Comparison of ENCODE assay signal across 16 cellular contexts in the genomic region with DNA sequence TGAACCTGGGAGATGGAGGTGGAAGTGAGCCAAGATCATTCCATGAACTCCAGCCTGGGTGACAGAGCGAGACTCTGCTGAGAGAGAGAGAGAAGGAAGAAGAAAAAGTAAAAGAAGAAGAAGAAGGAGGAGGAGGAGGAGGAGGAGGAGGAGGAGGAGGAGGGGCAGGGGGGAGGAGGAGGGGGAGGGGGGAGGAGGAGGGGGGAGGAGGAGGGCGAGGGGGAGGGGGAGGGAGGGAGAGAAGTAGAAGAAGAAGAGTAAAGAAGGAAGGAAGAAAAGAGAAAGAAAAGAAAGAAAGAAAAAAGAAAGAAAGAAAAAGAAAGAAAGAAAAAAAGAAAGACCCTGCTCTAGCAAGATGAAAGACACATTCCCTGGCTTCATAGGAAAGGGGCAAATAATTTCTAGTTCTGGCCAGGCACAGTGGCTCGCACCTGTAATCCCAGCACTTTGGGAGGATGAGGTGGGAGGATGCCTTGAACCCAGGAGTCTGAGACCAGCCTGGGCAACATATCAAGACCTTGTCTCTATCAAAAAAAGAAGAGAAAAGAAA. TPM values are rescaled to one million over a fixed set of nuclear protein-coding genes. Genes with fewer than 3 reads are reported as not detected.
DNase-seq lines count a peak whose midpoint lies in the region; ATAC-seq, FAIRE-seq and TF ChIP-seq lines count a peak whose summit lies in the region.
"Had no signal": no experiment of that assay in that cellular context is flagged by ENCODE, and none has a peak within 500 bp of the region (broad histone marks: within the 10 kb centered on the region; RNA-seq: fewer than 3 reads in every experiment).

No MANE protein-coding gene starts in this region.

- H2AFZ ChIP-seq in GM12878 (ENCODE audit: control insufficient read depth, low read depth, low read length), result peak overlapping the region; percentile 85; the same call in 1 of the 2 replicates

- H3K36me3 Mint-ChIP-seq in activated CD4-positive, alpha-beta T cell treated with anti-CD3 and anti-CD28 coated beads for 36 hours (ENCODE audit: low read depth), result no peaks in the 10 kb centered on the region
- no peaks in the 10 kb centered on the region for H3K36me3 Mint-ChIP-seq in progenitor cell of endocrine pancreas (ENCODE audit: insufficient read depth)

- H3K79me2 ChIP-seq in GM12878 (ENCODE audit: control insufficient read depth, insufficient read depth, low read length), result no peaks in the 10 kb centered on the region

- H3K9me3 ChIP-seq in KOPT-K1 (ENCODE audit: insufficient read depth, low read length, poor library complexity, severe bottlenecking) (no peaks in the 10 kb centered on the region), GM12878 (replicated peaks; ENCODE audit: control insufficient read depth, insufficient read depth, low read length) (no peaks in the 10 kb centered on the region), prostate gland (no peaks in the 10 kb centered on the region)
- H3K9me3 ChIP-seq: heart right ventricle, uterus had no signal

- H3K4me3 ChIP-seq in GM12878 (no peak overlapping the region), skin epidermis (no peak overlapping the region), prostate gland (no peak overlapping the region)
- H3K4me3 ChIP-seq: uterus had no signal

- in situ Hi-C loops in GM12878 (cut with MboI), result no loop called here

- TF ChIP-seq CTCF in GM12878 (IDR thresholded peaks at IDR 0.05 in 2 of 3, conservative IDR thresholded peaks at IDR 0.05 in 1 of 3; ENCODE audit: control insufficient read depth in 2 of 3, extremely low read depth in 1 of 3, insufficient read depth in 1 of 3, low read depth in 3 of 3, low read length in 3 of 3), result no peak
- TF ChIP-seq CTCF in prostate gland (IDR thresholded peaks at IDR 0.05), result no peak
- TF ChIP-seq CTCF in progenitor cell of endocrine pancreas (IDR thresholded peaks at IDR 0.05; ENCODE audit: unreplicated experiment), result no peak

- POLR2A ChIA-PET in activated CD4-positive, alpha-beta T cell treated with anti-CD3 and anti-CD28 coated beads for 36 hours (lab: Charles Lee), result interaction anchor here (0.6 to 4.6 kb wide), 7 partner anchors 8 to 282 kb away, joined by 3 to 27 read pairs (median 7); a partner anchor contains a TSS
- POLR2A ChIA-PET in GM12878 (lab: Charles Lee), result interaction anchor here (1.2 to 2.9 kb wide), 2 partner anchors 23 to 141 kb away, joined by 4 to 11 read pairs; a partner anchor contains a TSS

- RAD21 ChIA-PET in GM12878 (lab: Charles Lee; ENCODE audit: unreplicated experiment), result interaction anchor here (1.3 to 2.9 kb wide), 4 partner anchors 8 to 27 kb away, joined by 3 to 14 read pairs (median 10); a partner anchor contains a TSS

- TF ChIP-seq RAD21 in GM12878 (IDR thresholded peaks at IDR 0.05; ENCODE audit: insufficient read depth, low read depth, low read length), result no peak

- H3K27ac Mint-ChIP-seq in activated CD4-positive, alpha-beta T cell treated with anti-CD3 and anti-CD28 coated beads for 36 hours, result peak overlapping the region; percentile 97
- H3K27ac Mint-ChIP-seq in progenitor cell of endocrine pancreas, result no peak overlapping the region

- SMC1A ChIA-PET in GM12878 (lab: Charles Lee; ENCODE audit: uncharacterized antibody, unreplicated experiment), result interaction anchor here (1.1 to 1.8 kb wide), 4 partner anchors 20 to 268 kb away, joined by 3 to 8 read pairs (median 4); a partner anchor contains a TSS

- H3K4me1 Mint-ChIP-seq in activated CD4-positive, alpha-beta T cell treated with anti-CD3 and anti-CD28 coated beads for 36 hours, result peaks cover 82% of the 10 kb centered on the region
- H3K4me1 Mint-ChIP-seq in progenitor cell of endocrine pancreas (ENCODE audit: low read depth), result no peaks in the 10 kb centered on the region

- no peaks in the 10 kb centered on the region for H3K9me3 Mint-ChIP-seq in activated CD4-positive, alpha-beta T cell treated with anti-CD3 and anti-CD28 coated beads for 36 hours (ENCODE audit: low read depth)
- H3K9me3 Mint-ChIP-seq in progenitor cell of endocrine pancreas (ENCODE audit: low read depth), result no peaks in the 10 kb centered on the region

- no peak for DNase-seq in activated CD4-positive, alpha-beta T cell treated with anti-CD3 and anti-CD28 coated beads for 36 hours
- no peak for DNase-seq in activated CD4-positive, alpha-beta T cell treated with anti-CD3 and anti-CD28 coated beads, Interleukin-2, amount 50 U/mL, for 48 hours
- DNase-seq in GM12878 (ENCODE audit: low read depth, low spot score) (no peak), prostate gland (ENCODE audit: low spot score) (no peak), progenitor cell of endocrine pancreas (ENCODE audit: low spot score, unreplicated experiment) (no peak)
- DNase-seq: MM.1S, NCI-H774, uterus had no signal

- TF ChIP-seq POLR2A in GM12878 (IDR thresholded peaks at IDR 0.05; ENCODE audit: low read depth, low read length) (no peak), prostate gland (IDR thresholded peaks at IDR 0.05) (no peak)

- no peak for FAIRE-seq in GM12878 (lab: Jason Lieb, UNC)
- FAIRE-seq: A204.1 had no signal

- no peak for TF ChIP-seq EP300 in GM12878 (IDR thresholded peaks at IDR 0.05; ENCODE audit: borderline replicate concordance in 1 of 2, control insufficient read depth in 1 of 2, low read depth in 2 of 2, low read length in 2 of 2)

- no peaks in the 10 kb centered on the region for H4K20me1 ChIP-seq in GM12878 (ENCODE audit: control insufficient read depth, insufficient read depth)

- peak overlapping the region; percentile 83; the same call in 1 of the 2 replicates for H3K4me2 ChIP-seq in GM12878 (ENCODE audit: control insufficient read depth, insufficient read depth)

- CTCF ChIA-PET in activated CD4-positive, alpha-beta T cell treated with anti-CD3 and anti-CD28 coated beads for 36 hours (lab: Charles Lee), result interaction anchor here (0.9 to 2.4 kb wide), 4 partner anchors 20 to 267 kb away, joined by 3 to 6 read pairs (median 6); no protein-coding TSS in a partner anchor
- CTCF ChIA-PET in GM12878 (lab: Yijun Ruan, JAX), result interaction anchor here (1.3 kb wide), 2 partner anchors 14 to 279 kb away, joined by 3 to 4 read pairs; no protein-coding TSS in a partner anchor

- WGBS in GM12878 (ENCODE audit: insufficient coverage, insufficient replicate concordance, low lambda C conversion rate, missing lambda C conversion rate), result 97% methylated on average over 2 of the region's 3 CpGs
- WGBS in prostate gland, result 83% methylated on average over 2 of the region's 3 CpGs

- H3K27me3 ChIP-seq in GM12878 (replicated peaks in 1 of 2; ENCODE audit: control insufficient read depth in 2 of 2, insufficient read depth in 2 of 2, low read length in 1 of 2) (no peaks in the 10 kb centered on the region), prostate gland (replicated peaks; ENCODE audit: insufficient read depth) (no peaks in the 10 kb centered on the region)
- H3K27me3 ChIP-seq: uterus had no signal

- intact Hi-C loops in activated CD4-positive, alpha-beta T cell treated with anti-CD3 and anti-CD28 coated beads for 36 hours (cut with DNase I, micrococcal nuclease), result loop anchor here in 1 of 2 experiments (2.0 kb wide), 1 partner anchor 244 kb away; no protein-coding TSS in a partner anchor
- intact Hi-C loops in GM12878 (cut with micrococcal nuclease; ENCODE audit: unreplicated experiment) (no loop called here), prostate gland (cut with DNase I) (no loop called here)

- no peaks in the 10 kb centered on the region for H3K27me3 Mint-ChIP-seq in activated CD4-positive, alpha-beta T cell treated with anti-CD3 and anti-CD28 coated beads for 36 hours
- peaks cover 8% of the 10 kb centered on the region for H3K27me3 Mint-ChIP-seq in progenitor cell of endocrine pancreas

- no peaks in the 10 kb centered on the region for H3K36me3 ChIP-seq in KOPT-K1 (ENCODE audit: insufficient read depth, low read length)
- H3K36me3 ChIP-seq in GM12878 (ENCODE audit: control insufficient read depth in 2 of 2, insufficient read depth in 2 of 2, low read length in 1 of 2), result no peaks in the 10 kb centered on the region
- no peaks in the 10 kb centered on the region for H3K36me3 ChIP-seq in prostate gland
- H3K36me3 ChIP-seq: heart right ventricle, uterus had no signal

- H3K27ac ChIP-seq in KOPT-K1 (ENCODE audit: low read depth, low read length, poor library complexity, severe bottlenecking), result peak overlapping the region; percentile 99
- H3K27ac ChIP-seq in GM12878 (ENCODE audit: control insufficient read depth, insufficient read depth), result peak overlapping the region; percentile 74
- H3K27ac ChIP-seq in skin epidermis, result peak overlapping the region in 15 of 21 experiments; percentile 45 to 91 (median 71)
- H3K27ac ChIP-seq in prostate gland, result no peak overlapping the region
- H3K27ac ChIP-seq: epithelial cell of prostate, uterus had no signal

- ATAC-seq in activated CD4-positive, alpha-beta T cell treated with anti-CD3 and anti-CD28 coated beads for 36 hours, result no peak
- ATAC-seq in GM12878, result no peak
- ATAC-seq in GM21737 (IDR thresholded peaks at IDR 0.05; ENCODE audit: unreplicated experiment), result no peak

- BruUV-seq in GM12878 (replicated peaks; lab: Mats Ljungman, UMichigan), result no TSS peak

- peak overlapping the region; percentile 60 for H3K4me3 Mint-ChIP-seq in activated CD4-positive, alpha-beta T cell treated with anti-CD3 and anti-CD28 coated beads for 36 hours
- no peak overlapping the region for H3K4me3 Mint-ChIP-seq in progenitor cell of endocrine pancreas (ENCODE audit: low read depth)

- peak overlapping the region; percentile 72 for H3K9ac ChIP-seq in GM12878 (ENCODE audit: control insufficient read depth, insufficient read depth, low read length)

- H3K4me1 ChIP-seq in GM12878 (ENCODE audit: control insufficient read depth, insufficient read depth, low read length) (peaks cover 26% of the 10 kb centered on the region), prostate gland (replicated peaks) (no peaks in the 10 kb centered on the region)
- H3K4me1 ChIP-seq: uterus had no signal

RNA-seq across cellular contexts. Expression of a gene that starts 23.6 kb away (rescaled TPM):
- total RNA-seq in activated CD4-positive, alpha-beta T cell treated with anti-CD3 and anti-CD28 coated beads for 36 hours, result 100 to 1,000 TPM in 1 of 2 experiments, 10 to 100 TPM in 1; 100.0 to 103 TPM
- total RNA-seq in GM12878 (2013; cell fraction: nucleolus; rRNA removed), result 86.2 and 98.0 TPM in 2 replicates
- total RNA-seq in GM12878 (2014; rRNA removed), result 9.8 and 10.1 TPM in 2 replicates
- 2.7 and 3.8 TPM in 2 replicates for total RNA-seq in GM12878 (2014; rRNA removed; fragmentation: Illumina TruSeq; extraction: Trizol)
- total RNA-seq in GM12878 (2021), result 35.4 and 37.2 TPM in 2 replicates
- 2.3 TPM for polyA plus RNA-seq in GM12878 (2011; ENCODE audit: low read depth)
- 4.8 and 12.3 TPM in 2 replicates for polyA plus RNA-seq in GM12878 (2011; rRNA removed)
- polyA plus RNA-seq in GM12878 (2011; cell fraction: cytosol; rRNA removed), result 25.7 and 34.2 TPM in 2 replicates
- 63.5 and 75.0 TPM in 2 replicates for polyA plus RNA-seq in GM12878 (2011; cell fraction: nucleus; rRNA removed)
- 8.7 and 19.7 TPM in 2 replicates for polyA plus RNA-seq in GM12878 (2012)
- polyA plus RNA-seq in GM12878 (2014; fragmentation: Illumina TruSeq; extraction: Trizol), result 0.41 and 2.4 TPM in 2 replicates
- polyA plus RNA-seq in GM12878 (2014; fragmentation: Nextera tagmentation; extraction: Ambion mirVana), result 1 to 10 TPM in 1 of 2 experiments, under 1 TPM in 1; 0.42 to 1.2 TPM
- 39.8 and 43.4 TPM in 2 replicates for polyA plus RNA-seq in GM12878 (2014; rRNA removed)
- polyA plus RNA-seq in GM12878 (2016; fragmentation: Nextera tagmentation; extraction: Ambion mirVana), result 10 to 100 TPM; 16.4 to 25.8 TPM
- polyA minus RNA-seq in GM12878 (2011; rRNA and poly(A)+ RNA removed), result 9.8 and 26.4 TPM in 2 replicates
- 27.6 and 37.3 TPM in 2 replicates for polyA minus RNA-seq in GM12878 (2011; cell fraction: cytosol; rRNA and poly(A)+ RNA removed)
- polyA minus RNA-seq in GM12878 (2011; cell fraction: nucleus; rRNA and poly(A)+ RNA removed), result 109 and 187 TPM in 2 replicates
- 1 to 10 TPM; 2.6 to 8.2 TPM for total RNA-seq in prostate gland
- 6.6 and 6.8 TPM in 2 replicates for total RNA-seq in progenitor cell of endocrine pancreas

RNA-seq across cellular contexts. Expression of a gene that starts 36.7 kb away (rescaled TPM):
- not detected for total RNA-seq in activated CD4-positive, alpha-beta T cell treated with anti-CD3 and anti-CD28 coated beads for 36 hours
- total RNA-seq in GM12878 (2013; cell fraction: nucleolus; rRNA removed), result not detected in 2 replicates
- total RNA-seq in GM12878 (2014; rRNA removed) (not detected in 2 replicates), GM12878 (2014; rRNA removed; fragmentation: Illumina TruSeq; extraction: Trizol) (not detected in 2 replicates), GM12878 (2021) (not detected in 2 replicates), prostate gland (not detected), progenitor cell of endocrine pancreas (not detected in 2 replicates)
- polyA plus RNA-seq in GM12878 (2011; ENCODE audit: low read depth), result not detected
- polyA plus RNA-seq in GM12878 (2011; rRNA removed) (not detected in 2 replicates), GM12878 (2014; fragmentation: Illumina TruSeq; extraction: Trizol) (not detected in 2 replicates), GM12878 (2014; fragmentation: Nextera tagmentation; extraction: Ambion mirVana) (not detected), GM12878 (2014; rRNA removed) (not detected in 2 replicates), GM12878 (2016; fragmentation: Nextera tagmentation; extraction: Ambion mirVana) (not detected)
- polyA plus RNA-seq in GM12878 (2011; cell fraction: cytosol; rRNA removed), result not detected in 2 replicates
- polyA plus RNA-seq in GM12878 (2011; cell fraction: nucleus; rRNA removed), result not detected in 2 replicates
- not detected in 2 replicates for polyA plus RNA-seq in GM12878 (2012)
- polyA minus RNA-seq in GM12878 (2011; rRNA and poly(A)+ RNA removed), result not detected in 2 replicates
- polyA minus RNA-seq in GM12878 (2011; cell fraction: cytosol; rRNA and poly(A)+ RNA removed), result not detected in 2 replicates
- polyA minus RNA-seq in GM12878 (2011; cell fraction: nucleus; rRNA and poly(A)+ RNA removed), result not detected in 2 replicates
- total RNA-seq: heart right ventricle, HT-29, renal cortical epithelial cell, uterus had no signal
- polyA plus RNA-seq: heart right ventricle had no signal

RNA-seq across cellular contexts. Expression of a gene that starts 41.1 kb away (rescaled TPM):
- total RNA-seq in activated CD4-positive, alpha-beta T cell treated with anti-CD3 and anti-CD28 coated beads for 36 hours, result not detected
- not detected in 2 replicates for total RNA-seq in GM12878 (2013; cell fraction: nucleolus; rRNA removed)
- total RNA-seq in GM12878 (2014; rRNA removed) (not detected in 2 replicates), GM12878 (2014; rRNA removed; fragmentation: Illumina TruSeq; extraction: Trizol) (not detected in 2 replicates), GM12878 (2021) (not detected in 2 replicates), prostate gland (not detected), progenitor cell of endocrine pancreas (not detected in 2 replicates)
- polyA plus RNA-seq in GM12878 (2011; ENCODE audit: low read depth), result not detected
- polyA plus RNA-seq in GM12878 (2011; rRNA removed) (not detected in 2 replicates), GM12878 (2014; fragmentation: Illumina TruSeq; extraction: Trizol) (not detected in 2 replicates), GM12878 (2014; fragmentation: Nextera tagmentation; extraction: Ambion mirVana) (not detected), GM12878 (2014; rRNA removed) (not detected in 2 replicates), GM12878 (2016; fragmentation: Nextera tagmentation; extraction: Ambion mirVana) (not detected)
- polyA plus RNA-seq in GM12878 (2011; cell fraction: cytosol; rRNA removed), result not detected in 2 replicates
- polyA plus RNA-seq in GM12878 (2011; cell fraction: nucleus; rRNA removed), result not detected in 2 replicates
- not detected in 2 replicates for polyA plus RNA-seq in GM12878 (2012)
- not detected in 2 replicates for polyA minus RNA-seq in GM12878 (2011; rRNA and poly(A)+ RNA removed)
- not detected in 2 replicates for polyA minus RNA-seq in GM12878 (2011; cell fraction: cytosol; rRNA and poly(A)+ RNA removed)
- polyA minus RNA-seq in GM12878 (2011; cell fraction: nucleus; rRNA and poly(A)+ RNA removed), result not detected in 2 replicates
- total RNA-seq: heart right ventricle, HT-29, renal cortical epithelial cell, uterus had no signal
- polyA plus RNA-seq: heart right ventricle had no signal

RNA-seq across cellular contexts. Expression of a gene that starts 43.9 kb away (rescaled TPM):
- not detected for total RNA-seq in activated CD4-positive, alpha-beta T cell treated with anti-CD3 and anti-CD28 coated beads for 36 hours
- not detected in 2 replicates for total RNA-seq in GM12878 (2013; cell fraction: nucleolus; rRNA removed)
- total RNA-seq in GM12878 (2014; rRNA removed) (not detected in 2 replicates), GM12878 (2014; rRNA removed; fragmentation: Illumina TruSeq; extraction: Trizol) (not detected in 2 replicates), GM12878 (2021) (not detected in 2 replicates), prostate gland (100 to 1,000 TPM in 1 of 2 donors, not detected in 1; 343 TPM), progenitor cell of endocrine pancreas (not detected in 2 replicates)
- not detected for polyA plus RNA-seq in GM12878 (2011; ENCODE audit: low read depth)
- polyA plus RNA-seq in GM12878 (2011; rRNA removed) (not detected in 2 replicates), GM12878 (2014; fragmentation: Illumina TruSeq; extraction: Trizol) (not detected in 2 replicates), GM12878 (2014; fragmentation: Nextera tagmentation; extraction: Ambion mirVana) (not detected), GM12878 (2014; rRNA removed) (0.27 TPM in 1 of 2 replicates, not detected in the other), GM12878 (2016; fragmentation: Nextera tagmentation; extraction: Ambion mirVana) (not detected)
- polyA plus RNA-seq in GM12878 (2011; cell fraction: cytosol; rRNA removed), result not detected in 2 replicates
- not detected in 2 replicates for polyA plus RNA-seq in GM12878 (2011; cell fraction: nucleus; rRNA removed)
- not detected in 2 replicates for polyA plus RNA-seq in GM12878 (2012)
- polyA minus RNA-seq in GM12878 (2011; rRNA and poly(A)+ RNA removed), result not detected in 2 replicates
- polyA minus RNA-seq in GM12878 (2011; cell fraction: cytosol; rRNA and poly(A)+ RNA removed), result not detected in 2 replicates
- not detected in 2 replicates for polyA minus RNA-seq in GM12878 (2011; cell fraction: nucleus; rRNA and poly(A)+ RNA removed)
- total RNA-seq: heart right ventricle, HT-29, renal cortical epithelial cell, uterus had no signal
- polyA plus RNA-seq: heart right ventricle had no signal

RNA-seq across cellular contexts. Expression of a gene that starts 48.8 kb away (rescaled TPM):
- not detected for total RNA-seq in activated CD4-positive, alpha-beta T cell treated with anti-CD3 and anti-CD28 coated beads for 36 hours
- not detected in 2 replicates for total RNA-seq in GM12878 (2013; cell fraction: nucleolus; rRNA removed)
- not detected in 2 replicates for total RNA-seq in GM12878 (2014; rRNA removed)
- total RNA-seq in GM12878 (2014; rRNA removed; fragmentation: Illumina TruSeq; extraction: Trizol), result not detected in 2 replicates
- total RNA-seq in GM12878 (2021), result 0.56 TPM in 1 of 2 replicates, not detected in the other
- not detected for polyA plus RNA-seq in GM12878 (2011; ENCODE audit: low read depth)
- not detected in 2 replicates for polyA plus RNA-seq in GM12878 (2011; rRNA removed)
- not detected in 2 replicates for polyA plus RNA-seq in GM12878 (2011; cell fraction: cytosol; rRNA removed)
- polyA plus RNA-seq in GM12878 (2011; cell fraction: nucleus; rRNA removed), result not detected in 2 replicates
- polyA plus RNA-seq in GM12878 (2012), result not detected in 2 replicates
- polyA plus RNA-seq in GM12878 (2014; fragmentation: Illumina TruSeq; extraction: Trizol), result not detected in 2 replicates
- under 1 TPM in 1 of 2 experiments, not detected in 1; 0.20 TPM for polyA plus RNA-seq in GM12878 (2014; fragmentation: Nextera tagmentation; extraction: Ambion mirVana)
- polyA plus RNA-seq in GM12878 (2014; rRNA removed), result not detected in 2 replicates
- not detected for polyA plus RNA-seq in GM12878 (2016; fragmentation: Nextera tagmentation; extraction: Ambion mirVana)
- not detected in 2 replicates for polyA minus RNA-seq in GM12878 (2011; rRNA and poly(A)+ RNA removed)
- not detected in 2 replicates for polyA minus RNA-seq in GM12878 (2011; cell fraction: cytosol; rRNA and poly(A)+ RNA removed)
- polyA minus RNA-seq in GM12878 (2011; cell fraction: nucleus; rRNA and poly(A)+ RNA removed), result not detected in 2 replicates
- total RNA-seq in prostate gland, result 100 to 1,000 TPM in 1 of 2 donors, 1 to 10 TPM in 1; 1.8 to 992 TPM
- total RNA-seq in progenitor cell of endocrine pancreas, result not detected in 2 replicates
- total RNA-seq: heart right ventricle, HT-29, renal cortical epithelial cell, uterus had no signal
- polyA plus RNA-seq: heart right ventricle had no signal

Comparison
In these comparisons a context has a peak if more than half of its experiments do, and no peak if none do; other contexts are left out.
1. H3K27ac ChIP-seq: peak in KOPT-K1 (single experiment), GM12878 (single experiment) and skin epidermis (15 of 21); none in prostate gland (0 of 2).